Comparison of ENCODE assay signal across 26 cellular contexts in the genomic region with DNA sequence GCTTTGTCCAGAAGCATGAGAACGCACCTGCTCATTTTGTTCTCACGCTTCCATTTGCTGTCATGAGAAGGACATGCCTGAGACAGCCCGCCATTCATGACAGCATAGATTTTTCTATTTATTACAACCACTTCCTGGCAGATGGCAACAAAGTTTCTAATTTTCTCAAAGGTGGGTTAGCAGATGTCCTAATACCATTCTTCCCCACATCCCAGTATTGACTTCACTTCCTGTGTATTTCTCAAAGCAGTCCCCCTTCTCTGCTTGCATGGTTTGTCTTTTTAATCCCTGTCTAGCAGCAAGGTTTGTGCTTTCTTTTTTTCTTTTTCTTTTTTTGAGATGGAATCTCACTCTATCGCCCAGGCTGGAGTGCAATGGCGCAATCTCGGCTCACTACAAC.
"Had no signal": no experiment of that assay in that cellular context is flagged by ENCODE, and none has a peak within 500 bp of the region (broad histone marks: within the 10 kb centered on the region; RNA-seq: fewer than 3 reads in every experiment).

No MANE protein-coding gene starts in this region.

- H2AFZ ChIP-seq: neural progenitor cell had no signal

- DNase-seq: naive thymus-derived CD8-positive, alpha-beta T cell; occipital lobe; right cardiac atrium; right lobe of liver; sigmoid colon; small intestine; stimulated activated CD4-positive, alpha-beta T cell treated with anti-CD3 and anti-CD28 coated beads, Interleukin-15, amount 100 ng/mL, for 24 hours; stimulated activated CD4-positive, alpha-beta T cell treated with anti-CD3 and anti-CD28 coated beads, Interleukin-2, amount 100 ng/mL, for 24 hours; stimulated activated CD4-positive, alpha-beta T cell treated with anti-CD3 and anti-CD28 coated beads, Interleukin-2, amount 100 ng/mL, for 48 hours; stimulated activated CD4-positive, alpha-beta T cell treated with anti-CD3 and anti-CD28 coated beads, Interleukin-4, amount 100 ng/mL, for 24 hours; stimulated activated naive B cell treated with anti-CD40 and anti-IgM and Interleukin-4, amounts not matched to agents 10 μg/mL and 1 μg/mL and 100 μg/mL, for 72 hours; stimulated activated naive CD4-positive, alpha-beta T cell treated with Interleukin-2 at 50 U/mL for 16 hours; stomach; thyroid gland; trophoblast cell; upper lobe of left lung had no signal

- H3K4me3 ChIP-seq: neural progenitor cell, pancreas, prostate gland, right lobe of liver, sigmoid colon, stomach, thoracic aorta, thyroid gland, tibial nerve, upper lobe of left lung, vagina had no signal

- H3K4me3 Mint-ChIP-seq: naive thymus-derived CD8-positive, alpha-beta T cell; nephron; neural progenitor cell; stimulated activated effector memory CD8-positive, alpha-beta T cell treated with anti-CD3 and anti-CD28 coated beads, Interleukin-12 subunit alpha, Interleukin-12 subunit beta, amount 100 ng/mL, for 72 hours; stimulated activated naive B cell treated with anti-CD40 and anti-IgM and Interleukin-4, amounts not matched to agents 10 μg/mL and 1 μg/mL and 100 μg/mL, for 72 hours; stimulated activated naive CD8-positive, alpha-beta T cell treated with anti-CD3 and anti-CD28 coated beads, Interleukin-15, Interleukin-2, amounts not matched to agents 100 ng/mL and 50 ng/mL, for 24 hours had no signal

- H3K36me3 ChIP-seq: neural progenitor cell, pancreas, prostate gland, right lobe of liver, sigmoid colon, stomach, thoracic aorta, thyroid gland, tibial nerve, upper lobe of left lung, vagina had no signal

- ATAC-seq: naive thymus-derived CD8-positive, alpha-beta T cell; pancreas; right cardiac atrium; right lobe of liver; stimulated activated effector memory CD8-positive, alpha-beta T cell treated with anti-CD3 and anti-CD28 coated beads, Interleukin-12 subunit alpha, Interleukin-12 subunit beta, amount 100 ng/mL, for 72 hours; stimulated activated naive B cell treated with anti-CD40 and anti-IgM and Interleukin-4, amounts not matched to agents 10 μg/mL and 1 μg/mL and 100 μg/mL, for 72 hours had no signal

- H3K4me1 ChIP-seq: neural progenitor cell, pancreas, prostate gland, right lobe of liver, sigmoid colon, stomach, thyroid gland, tibial nerve, vagina had no signal

- H3K36me3 Mint-ChIP-seq: stimulated activated effector memory CD8-positive, alpha-beta T cell treated with anti-CD3 and anti-CD28 coated beads, Interleukin-12 subunit alpha, Interleukin-12 subunit beta, amount 100 ng/mL, for 72 hours; stimulated activated naive B cell treated with anti-CD40 and anti-IgM and Interleukin-4, amounts not matched to agents 10 μg/mL and 1 μg/mL and 100 μg/mL, for 72 hours had no signal

- H3K9me3 Mint-ChIP-seq: stimulated activated effector memory CD8-positive, alpha-beta T cell treated with anti-CD3 and anti-CD28 coated beads, Interleukin-12 subunit alpha, Interleukin-12 subunit beta, amount 100 ng/mL, for 72 hours; stimulated activated naive CD8-positive, alpha-beta T cell treated with anti-CD3 and anti-CD28 coated beads, Interleukin-15, Interleukin-2, amounts not matched to agents 100 ng/mL and 50 ng/mL, for 24 hours had no signal

- H3K9ac ChIP-seq: neural progenitor cell had no signal

- H3K4me1 Mint-ChIP-seq: nephron; neural progenitor cell; stimulated activated effector memory CD8-positive, alpha-beta T cell treated with anti-CD3 and anti-CD28 coated beads, Interleukin-12 subunit alpha, Interleukin-12 subunit beta, amount 100 ng/mL, for 72 hours had no signal

- FAIRE-seq: pancreas, small intestine, urothelium cell line had no signal

- H3K4me2 ChIP-seq: neural progenitor cell had no signal

- H3K9me3 ChIP-seq: pancreas, prostate gland, right lobe of liver, sigmoid colon, stomach, thoracic aorta, thyroid gland, upper lobe of left lung, vagina had no signal

- H3K27ac Mint-ChIP-seq: naive thymus-derived CD8-positive, alpha-beta T cell; nephron; neural progenitor cell; stimulated activated effector memory CD8-positive, alpha-beta T cell treated with anti-CD3 and anti-CD28 coated beads, Interleukin-12 subunit alpha, Interleukin-12 subunit beta, amount 100 ng/mL, for 72 hours; stimulated activated naive B cell treated with anti-CD40 and anti-IgM and Interleukin-4, amounts not matched to agents 10 μg/mL and 1 μg/mL and 100 μg/mL, for 72 hours; stimulated activated naive CD8-positive, alpha-beta T cell treated with anti-CD3 and anti-CD28 coated beads, Interleukin-15, Interleukin-2, amounts not matched to agents 100 ng/mL and 50 ng/mL, for 24 hours had no signal

- H3K27me3 ChIP-seq: neural progenitor cell, right lobe of liver, thyroid gland, tibial nerve, upper lobe of left lung, vagina had no signal

- H3K27ac ChIP-seq: neural progenitor cell, pancreas, prostate gland, right lobe of liver, sigmoid colon, stomach, thoracic aorta, thyroid gland, tibial nerve, upper lobe of left lung, vagina had no signal
